1 cellular context compared by ENCODE assay signal in the genomic region with DNA sequence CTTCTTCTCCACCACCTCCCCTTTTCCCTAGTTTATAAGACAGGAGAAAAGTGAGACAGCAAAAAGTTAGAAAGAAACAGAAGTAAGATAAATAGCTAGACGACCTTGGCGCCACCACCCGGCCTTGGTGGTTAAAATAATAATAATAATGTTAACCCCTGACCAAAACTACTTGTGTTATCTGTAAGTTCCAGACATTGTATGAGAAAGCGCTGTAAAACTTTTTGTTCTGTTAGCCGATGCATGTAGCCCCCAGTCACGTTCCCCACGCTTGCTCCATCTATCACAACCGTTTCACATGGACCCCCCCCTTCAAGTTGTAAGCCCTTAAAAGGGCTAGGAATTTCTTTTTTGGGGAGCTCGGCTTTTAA.
TF ChIP-seq lines count a peak whose summit lies in the region.

No MANE protein-coding gene starts in this region.

TF ChIP-seq in HCT116, 20 proteins besides CTCF, POLR2A, EP300 and RAD21 (continued from another document):
- TF ChIP-seq, protein P1, sequence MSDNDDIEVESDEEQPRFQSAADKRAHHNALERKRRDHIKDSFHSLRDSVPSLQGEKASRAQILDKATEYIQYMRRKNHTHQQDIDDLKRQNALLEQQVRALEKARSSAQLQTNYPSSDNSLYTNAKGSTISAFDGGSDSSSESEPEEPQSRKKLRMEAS (IDR thresholded peaks at IDR 0.05): no peak
- TF ChIP-seq EZH2phosphoT487 (IDR thresholded peaks at IDR 0.05; ENCODE audit: borderline replicate concordance) (no peak), POLR2AphosphoS5 (IDR thresholded peaks at IDR 0.05; ENCODE audit: low read depth, low read length) (no peak), TCF7L2 (IDR thresholded peaks at IDR 0.05; ENCODE audit: borderline replicate concordance, extremely low read depth, insufficient read depth, insufficient read length) (no peak), FOSL1 (IDR thresholded peaks at IDR 0.05; ENCODE audit: low read depth) (no peak), EZH2 (IDR thresholded peaks at IDR 0.05) (no peak), ZBTB33 (IDR thresholded peaks at IDR 0.05; ENCODE audit: extremely low read depth, insufficient replicate concordance, low read length) (no peak), ELF1 (IDR thresholded peaks at IDR 0.05; ENCODE audit: borderline replicate concordance, low read depth) (no peak), CBX3 (IDR thresholded peaks at IDR 0.05; ENCODE audit: low read depth) (no peak), JUND (IDR thresholded peaks at IDR 0.05) (no peak), EGR1 (IDR thresholded peaks at IDR 0.05; ENCODE audit: low read depth) (no peak), CEBPB (IDR thresholded peaks at IDR 0.05; ENCODE audit: low read depth) (no peak), ZFX (IDR thresholded peaks at IDR 0.05) (no peak), ZNF274 (IDR thresholded peaks at IDR 0.05; ENCODE audit: low read depth, low read length) (no peak)
- TF ChIP-seq, protein P2, sequence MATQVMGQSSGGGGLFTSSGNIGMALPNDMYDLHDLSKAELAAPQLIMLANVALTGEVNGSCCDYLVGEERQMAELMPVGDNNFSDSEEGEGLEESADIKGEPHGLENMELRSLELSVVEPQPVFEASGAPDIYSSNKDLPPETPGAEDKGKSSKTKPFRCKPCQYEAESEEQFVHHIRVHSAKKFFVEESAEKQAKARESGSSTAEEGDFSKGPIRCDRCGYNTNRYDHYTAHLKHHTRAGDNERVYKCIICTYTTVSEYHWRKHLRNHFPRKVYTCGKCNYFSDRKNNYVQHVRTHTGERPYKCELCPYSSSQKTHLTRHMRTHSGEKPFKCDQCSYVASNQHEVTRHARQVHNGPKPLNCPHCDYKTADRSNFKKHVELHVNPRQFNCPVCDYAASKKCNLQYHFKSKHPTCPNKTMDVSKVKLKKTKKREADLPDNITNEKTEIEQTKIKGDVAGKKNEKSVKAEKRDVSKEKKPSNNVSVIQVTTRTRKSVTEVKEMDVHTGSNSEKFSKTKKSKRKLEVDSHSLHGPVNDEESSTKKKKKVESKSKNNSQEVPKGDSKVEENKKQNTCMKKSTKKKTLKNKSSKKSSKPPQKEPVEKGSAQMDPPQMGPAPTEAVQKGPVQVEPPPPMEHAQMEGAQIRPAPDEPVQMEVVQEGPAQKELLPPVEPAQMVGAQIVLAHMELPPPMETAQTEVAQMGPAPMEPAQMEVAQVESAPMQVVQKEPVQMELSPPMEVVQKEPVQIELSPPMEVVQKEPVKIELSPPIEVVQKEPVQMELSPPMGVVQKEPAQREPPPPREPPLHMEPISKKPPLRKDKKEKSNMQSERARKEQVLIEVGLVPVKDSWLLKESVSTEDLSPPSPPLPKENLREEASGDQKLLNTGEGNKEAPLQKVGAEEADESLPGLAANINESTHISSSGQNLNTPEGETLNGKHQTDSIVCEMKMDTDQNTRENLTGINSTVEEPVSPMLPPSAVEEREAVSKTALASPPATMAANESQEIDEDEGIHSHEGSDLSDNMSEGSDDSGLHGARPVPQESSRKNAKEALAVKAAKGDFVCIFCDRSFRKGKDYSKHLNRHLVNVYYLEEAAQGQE (IDR thresholded peaks at IDR 0.05; ENCODE audit: low read depth): no peak
- TF ChIP-seq, protein P3, sequence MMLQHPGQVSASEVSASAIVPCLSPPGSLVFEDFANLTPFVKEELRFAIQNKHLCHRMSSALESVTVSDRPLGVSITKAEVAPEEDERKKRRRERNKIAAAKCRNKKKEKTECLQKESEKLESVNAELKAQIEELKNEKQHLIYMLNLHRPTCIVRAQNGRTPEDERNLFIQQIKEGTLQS (IDR thresholded peaks at IDR 0.05): no peak
